Comparison of ENCODE assay signal across 8 cellular contexts in the genomic region with DNA sequence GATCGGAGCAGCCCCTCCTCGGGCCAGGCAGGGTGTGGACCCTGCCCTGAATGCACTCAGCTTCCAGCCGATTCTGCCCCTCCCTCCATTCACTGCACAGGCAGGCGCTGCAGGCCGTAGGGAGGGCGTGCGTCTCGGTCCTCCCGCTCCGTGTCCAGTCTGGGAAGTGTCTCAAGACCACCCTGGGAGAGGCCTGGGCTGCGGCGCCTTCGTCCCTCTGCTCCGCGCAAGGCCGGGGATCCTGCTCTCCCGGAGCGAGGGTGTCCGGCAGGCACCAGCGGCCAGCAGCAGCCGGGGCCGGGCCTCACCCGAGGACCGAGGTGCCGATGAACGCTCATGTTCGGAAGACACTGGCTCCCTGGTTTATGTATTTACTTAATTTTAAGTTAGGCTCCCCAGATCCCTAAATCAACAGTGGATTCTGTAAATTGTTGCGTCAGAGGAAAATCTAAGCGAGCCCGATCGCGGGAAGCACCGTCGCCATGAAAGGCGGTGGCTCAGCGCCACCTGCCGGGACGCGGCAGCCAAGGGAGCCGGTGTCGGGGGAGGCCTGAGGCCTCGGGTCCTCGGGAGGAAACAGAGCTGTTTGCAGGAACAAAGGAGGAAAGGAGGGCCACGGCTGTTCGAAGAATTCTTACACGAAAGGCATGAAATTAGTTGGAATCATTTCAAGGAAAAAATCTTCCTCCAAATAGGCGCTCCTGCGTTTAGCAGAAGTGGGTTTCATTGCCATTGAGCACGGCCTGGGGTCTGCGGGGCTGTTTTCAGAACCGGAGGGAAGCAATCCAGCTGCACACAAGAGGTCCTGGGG.
A peak's percentile ranks its signal among the peaks of the same experiment; 100 is the strongest.
DNase-seq lines count a peak whose midpoint lies in the region; ATAC-seq and TF ChIP-seq lines count a peak whose summit lies in the region.

No MANE protein-coding gene starts in this region.

- DNase-seq in activated CD4-positive, alpha-beta T cell treated with anti-CD3 and anti-CD28 coated beads for 48 hours = peak; percentile 36
- DNase-seq in activated CD4-positive, alpha-beta T cell treated with anti-CD3 and anti-CD28 coated beads for 4 hours = no peak
- DNase-seq in NCI-H345 treated with DMSO at 0.1 percent for 48 hours (lab: John Stamatoyannopoulos, UW; ENCODE audit: unreplicated experiment) (peak; percentile 68), coronary artery (ENCODE audit: low spot score) (no peak), left lobe of liver (ENCODE audit: low spot score) (peak; percentile 55), activated gamma-delta T cell treated with Interleukin-2 at 50 U/mL for 16 hours (no peak)

- peak overlapping the region; percentile 64 for H3K4me3 ChIP-seq in coronary artery
- peak overlapping the region in 3 of 5 donors; percentile 35 to 59 (median 50) for H3K4me3 ChIP-seq in subcutaneous abdominal adipose tissue (ENCODE audit: low read depth in 1 of 5, low read length in 5 of 5)

- H3K4me1 ChIP-seq in subcutaneous abdominal adipose tissue (ENCODE audit: control insufficient read depth in 5 of 5, insufficient read depth in 5 of 5, low read length in 5 of 5) = peaks cover 0 to 25% (median 14%) of the 10 kb centered on the region in 5 donors

- no peak overlapping the region for H3K27ac ChIP-seq in coronary artery
- H3K27ac ChIP-seq in subcutaneous abdominal adipose tissue (ENCODE audit: low read depth, low read length) = no peak overlapping the region

- peaks cover under 1 to 28% (median 15%) of the 10 kb centered on the region in 5 donors for H3K27me3 ChIP-seq in subcutaneous abdominal adipose tissue (ENCODE audit: control insufficient read depth in 5 of 5, insufficient read depth in 4 of 5, low read length in 5 of 5)

- ATAC-seq in left lobe of liver (peak; percentile 84), HG03097 (IDR thresholded peaks at IDR 0.05; ENCODE audit: low FRiP score, unreplicated experiment) (no peak)

- H3K9me3 ChIP-seq in subcutaneous abdominal adipose tissue (ENCODE audit: control insufficient read depth in 5 of 5, low read length in 5 of 5) = no peaks in the 10 kb centered on the region

- TF ChIP-seq CTCF in coronary artery (IDR thresholded peaks at IDR 0.05) = peak; percentile 63

- H3K9ac ChIP-seq in subcutaneous abdominal adipose tissue (ENCODE audit: low read length in 5 of 5) = peak overlapping the region in 1 of 5 donors; percentile 41

- no peaks in the 10 kb centered on the region for H3K36me3 ChIP-seq in subcutaneous abdominal adipose tissue (ENCODE audit: control insufficient read depth in 5 of 5, insufficient read depth in 5 of 5, low read length in 5 of 5)

Comparison
In these comparisons a context has a peak if more than half of its experiments do, and no peak if none do; other contexts are left out.
1. DNase-seq: peak in activated CD4-positive, alpha-beta T cell treated with anti-CD3 and anti-CD28 coated beads for 48 hours (single experiment), NCI-H345 treated with DMSO at 0.1 percent for 48 hours (single experiment) and left lobe of liver (single experiment); none in activated CD4-positive, alpha-beta T cell treated with anti-CD3 and anti-CD28 coated beads for 4 hours (0 of 2), coronary artery (single experiment) and activated gamma-delta T cell treated with Interleukin-2 at 50 U/mL for 16 hours (single experiment).